Comparison of ENCODE assay signal across 18 cellular contexts in genomic region chr3:42751609-42752008, GRCh38. TPM values are rescaled to one million over a fixed set of nuclear protein-coding genes. Genes with fewer than 3 reads are reported as not detected.
DNase-seq lines count a peak whose midpoint lies in the region; ATAC-seq and TF ChIP-seq lines count a peak whose summit lies in the region.
"Had no signal": no experiment of that assay in that cellular context is flagged by ENCODE, and none has a peak within 500 bp of the region (broad histone marks: within the 10 kb centered on the region; RNA-seq: fewer than 3 reads in every experiment).

No MANE protein-coding gene starts in this region.

- H3K27ac ChIP-seq in H9 (ENCODE audit: insufficient read length, low read depth, low read length) (no peak overlapping the region), stomach (peak overlapping the region in 1 of 5 donors; percentile 80)
- H3K27ac ChIP-seq: BLaER1 treated with 17β-estradiol and CSF1 and Interleukin-3, amounts not matched to agents 10 nM and 100 nM had no signal

- H4K8ac ChIP-seq in H9 (replicated peaks; ENCODE audit: insufficient read length, low read depth, low read length), result no peak overlapping the region

- H3K36me3 Mint-ChIP-seq in activated CD4-positive, alpha-beta memory T cell treated with anti-CD3 and anti-CD28 coated beads, Interleukin-2, amount 10 ng/mL, durations not matched to agents 7 days and 5 days (ENCODE audit: low read depth), result no peaks in the 10 kb centered on the region
- no peaks in the 10 kb centered on the region for H3K36me3 Mint-ChIP-seq in activated CD4-positive, alpha-beta memory T cell treated with anti-CD3 and anti-CD28 coated beads for 36 hours
- no peaks in the 10 kb centered on the region for H3K36me3 Mint-ChIP-seq in H9 (ENCODE audit: insufficient read depth in 1 of 3, low read depth in 3 of 3)
- H3K36me3 Mint-ChIP-seq in stimulated activated memory B cell treated with anti-CD40 and anti-IgM and Interleukin-4, amounts not matched to agents 10 μg/mL and 1 μg/mL and 100 μg/mL, for 72 hours, result no peaks in the 10 kb centered on the region

- no peak overlapping the region for H3K4me2 ChIP-seq in H9 (ENCODE audit: insufficient read depth, insufficient read length, low read length)
- H3K4me2 ChIP-seq: BLaER1 treated with 17β-estradiol and CSF1 and Interleukin-3, amounts not matched to agents 10 nM and 100 nM had no signal

- no peak for ATAC-seq in stimulated activated memory B cell treated with anti-CD40 and anti-IgM and Interleukin-4, amounts not matched to agents 10 μg/mL and 1 μg/mL and 100 μg/mL, for 72 hours

- no peaks in the 10 kb centered on the region for H3K79me2 ChIP-seq in H9 (ENCODE audit: insufficient read depth, low read length)

- H2BK12ac ChIP-seq in H9 (ENCODE audit: insufficient read length, low read depth, low read length), result no peak overlapping the region

- no peak overlapping the region for H3K23ac ChIP-seq in H9 (ENCODE audit: insufficient read length, low read depth, low read length)

- H3K79me1 ChIP-seq in H9 (ENCODE audit: insufficient read depth, low read depth, low read length, poor library complexity, severe bottlenecking), result no peaks in the 10 kb centered on the region

- H2BK20ac ChIP-seq in H9 (ENCODE audit: low read depth, low read length, poor library complexity, severe bottlenecking), result no peak overlapping the region

- no peak overlapping the region for H2BK120ac ChIP-seq in H9 (ENCODE audit: low read depth, low read length, poor library complexity, severe bottlenecking)

- no peak overlapping the region for H3K14ac ChIP-seq in H9 (ENCODE audit: insufficient read depth, low read length)

- no peak overlapping the region for H2AFZ ChIP-seq in H9 (ENCODE audit: low read length)

- no peak overlapping the region for H3K4ac ChIP-seq in H9 (ENCODE audit: low read depth, low read length)

- no peak overlapping the region for H3K27ac Mint-ChIP-seq in activated CD4-positive, alpha-beta memory T cell treated with anti-CD3 and anti-CD28 coated beads, Interleukin-2, amount 10 ng/mL, durations not matched to agents 7 days and 5 days
- H3K27ac Mint-ChIP-seq in activated CD4-positive, alpha-beta memory T cell treated with anti-CD3 and anti-CD28 coated beads for 36 hours, result no peak overlapping the region
- H3K27ac Mint-ChIP-seq in H9, result no peak overlapping the region
- H3K27ac Mint-ChIP-seq in stimulated activated memory B cell treated with anti-CD40 and anti-IgM and Interleukin-4, amounts not matched to agents 10 μg/mL and 1 μg/mL and 100 μg/mL, for 72 hours, result no peak overlapping the region

- no peak overlapping the region for H3K4me3 ChIP-seq in stomach
- H3K4me3 ChIP-seq: BLaER1 treated with 17β-estradiol and CSF1 and Interleukin-3, amounts not matched to agents 10 nM and 100 nM; MG63 had no signal

- no peak overlapping the region for H3T11ph ChIP-seq in H9 (ENCODE audit: low read length)

- CTCF ChIA-PET in activated CD4-positive, alpha-beta memory T cell treated with anti-CD3 and anti-CD28 coated beads, Interleukin-2, amount 10 ng/mL, durations not matched to agents 7 days and 5 days (lab: Charles Lee), result interaction anchor here (1.3 to 1.4 kb wide), 2 partner anchors 12 to 14 kb away, joined by 3 read pairs; no protein-coding TSS in a partner anchor
- CTCF ChIA-PET in activated CD4-positive, alpha-beta memory T cell treated with anti-CD3 and anti-CD28 coated beads for 36 hours (lab: Charles Lee), result no interaction called here

- no peaks in the 10 kb centered on the region for H4K20me1 ChIP-seq in H9 (ENCODE audit: control insufficient read depth, insufficient read depth, insufficient read length)
- H4K20me1 ChIP-seq: BLaER1 treated with 17β-estradiol and CSF1 and Interleukin-3, amounts not matched to agents 10 nM and 100 nM had no signal

- H3K9me3 ChIP-seq in H9 (ENCODE audit: control insufficient read depth, low read depth, low read length), result no peaks in the 10 kb centered on the region
- H3K9me3 ChIP-seq in stomach, result no peaks in the 10 kb centered on the region
- H3K9me3 ChIP-seq: BLaER1 treated with 17β-estradiol and CSF1 and Interleukin-3, amounts not matched to agents 10 nM and 100 nM; MG63 had no signal

- H4K91ac ChIP-seq in H9 (ENCODE audit: insufficient read length, low read depth, low read length), result no peak overlapping the region

- TF ChIP-seq POLR2A in stomach (IDR thresholded peaks at IDR 0.05), result no peak

- H3K36me3 ChIP-seq in stomach, result no peaks in the 10 kb centered on the region
- H3K36me3 ChIP-seq: BLaER1 treated with 17β-estradiol and CSF1 and Interleukin-3, amounts not matched to agents 10 nM and 100 nM; MG63 had no signal

- H3K56ac ChIP-seq in H9 (ENCODE audit: insufficient read length, low read depth, low read length), result no peak overlapping the region

- no CpG with 5 or more reads among the region's 9 CpGs for WGBS in H9 (ENCODE audit: extremely low coverage, insufficient read length, low lambda C conversion rate)
- 66 to 74% (median 71%) methylated on average over 9 of the region's 9 CpGs for WGBS in stomach, 5 donors

- no peak overlapping the region for H4K5ac ChIP-seq in H9 (ENCODE audit: insufficient read length, low read depth, low read length)

- POLR2A ChIA-PET in activated CD4-positive, alpha-beta memory T cell treated with anti-CD3 and anti-CD28 coated beads, Interleukin-2, amount 10 ng/mL, durations not matched to agents 7 days and 5 days (lab: Charles Lee), result no interaction called here
- POLR2A ChIA-PET in activated CD4-positive, alpha-beta memory T cell treated with anti-CD3 and anti-CD28 coated beads for 36 hours (lab: Charles Lee), result no interaction called here

- no peaks in the 10 kb centered on the region for H3K27me3 ChIP-seq in H9 (ENCODE audit: insufficient read depth, low read length)
- no peaks in the 10 kb centered on the region for H3K27me3 ChIP-seq in stomach
- H3K27me3 ChIP-seq: BLaER1 treated with 17β-estradiol and CSF1 and Interleukin-3, amounts not matched to agents 10 nM and 100 nM; MG63 had no signal

- H3K4me3 Mint-ChIP-seq in activated CD4-positive, alpha-beta memory T cell treated with anti-CD3 and anti-CD28 coated beads, Interleukin-2, amount 10 ng/mL, durations not matched to agents 7 days and 5 days, result no peak overlapping the region
- H3K4me3 Mint-ChIP-seq in activated CD4-positive, alpha-beta memory T cell treated with anti-CD3 and anti-CD28 coated beads for 36 hours, result no peak overlapping the region
- no peak overlapping the region for H3K4me3 Mint-ChIP-seq in H9
- H3K4me3 Mint-ChIP-seq in stimulated activated memory B cell treated with anti-CD40 and anti-IgM and Interleukin-4, amounts not matched to agents 10 μg/mL and 1 μg/mL and 100 μg/mL, for 72 hours, result no peak overlapping the region

- no peaks in the 10 kb centered on the region for H3K9me3 Mint-ChIP-seq in activated CD4-positive, alpha-beta memory T cell treated with anti-CD3 and anti-CD28 coated beads, Interleukin-2, amount 10 ng/mL, durations not matched to agents 7 days and 5 days
- no peaks in the 10 kb centered on the region for H3K9me3 Mint-ChIP-seq in activated CD4-positive, alpha-beta memory T cell treated with anti-CD3 and anti-CD28 coated beads for 36 hours
- H3K9me3 Mint-ChIP-seq in H9, result no peaks in the 10 kb centered on the region
- no peaks in the 10 kb centered on the region for H3K9me3 Mint-ChIP-seq in stimulated activated memory B cell treated with anti-CD40 and anti-IgM and Interleukin-4, amounts not matched to agents 10 μg/mL and 1 μg/mL and 100 μg/mL, for 72 hours

- no peak overlapping the region for H2AK5ac ChIP-seq in H9 (ENCODE audit: insufficient read length, low read length)

- H3K27me3 Mint-ChIP-seq in activated CD4-positive, alpha-beta memory T cell treated with anti-CD3 and anti-CD28 coated beads, Interleukin-2, amount 10 ng/mL, durations not matched to agents 7 days and 5 days, result no peaks in the 10 kb centered on the region
- H3K27me3 Mint-ChIP-seq in activated CD4-positive, alpha-beta memory T cell treated with anti-CD3 and anti-CD28 coated beads for 36 hours, result no peaks in the 10 kb centered on the region
- H3K27me3 Mint-ChIP-seq in H9 (ENCODE audit: low read depth), result peaks cover 24% of the 10 kb centered on the region
- H3K27me3 Mint-ChIP-seq in stimulated activated memory B cell treated with anti-CD40 and anti-IgM and Interleukin-4, amounts not matched to agents 10 μg/mL and 1 μg/mL and 100 μg/mL, for 72 hours, result no peaks in the 10 kb centered on the region

- no peak overlapping the region for H2BK5ac ChIP-seq in H9 (ENCODE audit: insufficient read length, low read length)

- H3K4me1 ChIP-seq in H9 (ENCODE audit: insufficient read depth, low read length), result no peaks in the 10 kb centered on the region
- H3K4me1 ChIP-seq in stomach, result peaks cover 7 to 50% (median 32%) of the 10 kb centered on the region in 4 donors

- TF ChIP-seq CTCF in H9 (conservative IDR thresholded peaks at IDR 0.05) (no peak), stomach (IDR thresholded peaks at IDR 0.05) (no peak)

- H3K4me1 Mint-ChIP-seq in activated CD4-positive, alpha-beta memory T cell treated with anti-CD3 and anti-CD28 coated beads, Interleukin-2, amount 10 ng/mL, durations not matched to agents 7 days and 5 days, result peaks cover 45% of the 10 kb centered on the region
- peaks cover 25% of the 10 kb centered on the region for H3K4me1 Mint-ChIP-seq in activated CD4-positive, alpha-beta memory T cell treated with anti-CD3 and anti-CD28 coated beads for 36 hours (ENCODE audit: low read depth)
- H3K4me1 Mint-ChIP-seq in H9, result peaks cover 19 to 20% of the 10 kb centered on the region in 2 experiments
- no peaks in the 10 kb centered on the region for H3K4me1 Mint-ChIP-seq in stimulated activated memory B cell treated with anti-CD40 and anti-IgM and Interleukin-4, amounts not matched to agents 10 μg/mL and 1 μg/mL and 100 μg/mL, for 72 hours

- peak; percentile 8 for DNase-seq in activated CD4-positive, alpha-beta memory T cell treated with anti-CD3 and anti-CD28 coated beads, Interleukin-2, amount 10 ng/mL, durations not matched to agents 7 days and 5 days
- no peak for DNase-seq in activated CD4-positive, alpha-beta memory T cell treated with anti-CD3 and anti-CD28 coated beads for 36 hours
- DNase-seq in H9, result peak; percentile 14
- DNase-seq in islet precursor cell, result peak; percentile 49
- DNase-seq in stomach, result peak; percentile 25
- DNase-seq in CD1c-positive myeloid dendritic cell (ENCODE audit: extremely low spot score), result no peak
- DNase-seq in NCI-H2196 (lab: John Stamatoyannopoulos, UW; ENCODE audit: unreplicated experiment), result no peak
- DNase-seq: 8988T; EL; H7; MG63; NCI-H2029; NCI-H524; NK-92 treated with Interleukin-12 subunit alpha and Interleukin-12 subunit beta, amount 100 ng/mL, for 24 hours; OCI-M1; RPMI8226 had no signal

- no peak for TF ChIP-seq EP300 in stomach (IDR thresholded peaks at IDR 0.05)

- H2BK15ac ChIP-seq in H9 (ENCODE audit: low read depth, low read length), result no peak overlapping the region

- H3K9ac ChIP-seq in H9 (ENCODE audit: extremely low read depth, insufficient read length, low read length), result no peak overlapping the region
- H3K9ac ChIP-seq: BLaER1 treated with 17β-estradiol and CSF1 and Interleukin-3, amounts not matched to agents 10 nM and 100 nM had no signal

- no peak overlapping the region for H3K18ac ChIP-seq in H9 (ENCODE audit: insufficient read length, low read depth, low read length)

- intact Hi-C loops in activated CD4-positive, alpha-beta memory T cell treated with anti-CD3 and anti-CD28 coated beads for 36 hours (cut with micrococcal nuclease), result no loop called here
- intact Hi-C loops in stomach (cut with DNase I; ENCODE audit: low total_unique reads), result no loop called here

- H3K23me2 ChIP-seq in H9 (ENCODE audit: insufficient read length, low read depth, low read length, poor library complexity, severe bottlenecking), result no peaks in the 10 kb centered on the region

RNA-seq across cellular contexts. Expression of gene CCDC13, which starts 21.4 kb away (rescaled TPM):
- under 1 TPM; 0.63 to 0.83 TPM for total RNA-seq in activated CD4-positive, alpha-beta memory T cell treated with anti-CD3 and anti-CD28 coated beads, Interleukin-2, amount 10 ng/mL, durations not matched to agents 7 days and 5 days
- under 1 TPM in 1 of 2 experiments, not detected in 1; 0.76 TPM for total RNA-seq in activated CD4-positive, alpha-beta memory T cell treated with anti-CD3 and anti-CD28 coated beads for 36 hours
- not detected in 2 replicates for total RNA-seq in H9 (2021)
- total RNA-seq in stomach, result 10 to 100 TPM in 2 of 5 donors, 1 to 10 TPM in 1, under 1 TPM in 1, not detected in 1; 0.58 to 31.7 (median 10.0) TPM
- 1 to 10 TPM in 1 of 3 donors, under 1 TPM in 2; 0.44 to 2.9 (median 0.53) TPM for polyA plus RNA-seq in stomach

RNA-seq across cellular contexts. Expression of gene HHATL, which starts 49.0 kb away (rescaled TPM):
- total RNA-seq in activated CD4-positive, alpha-beta memory T cell treated with anti-CD3 and anti-CD28 coated beads, Interleukin-2, amount 10 ng/mL, durations not matched to agents 7 days and 5 days, result under 1 TPM in 1 of 2 experiments, not detected in 1; 0.25 TPM
- not detected for total RNA-seq in activated CD4-positive, alpha-beta memory T cell treated with anti-CD3 and anti-CD28 coated beads for 36 hours
- total RNA-seq in H9 (2021) (0.46 TPM in 1 of 2 replicates, not detected in the other), stomach (not detected)
- polyA plus RNA-seq in stomach, result 1 to 10 TPM in 1 of 3 donors, under 1 TPM in 2; 0.81 to 6.9 (median 0.90) TPM
- total RNA-seq: H7 had no signal

RNA-seq across cellular contexts. Expression of gene HIGD1A, which starts 52.7 kb away (rescaled TPM):
- total RNA-seq in activated CD4-positive, alpha-beta memory T cell treated with anti-CD3 and anti-CD28 coated beads, Interleukin-2, amount 10 ng/mL, durations not matched to agents 7 days and 5 days, result 10 to 100 TPM; 56.9 to 61.2 TPM
- 10 to 100 TPM; 63.7 to 68.4 TPM for total RNA-seq in activated CD4-positive, alpha-beta memory T cell treated with anti-CD3 and anti-CD28 coated beads for 36 hours
- total RNA-seq in H9 (2021) (77.6 and 84.2 TPM in 2 replicates), stomach (100 to 1,000 TPM in 2 of 5 donors, 10 to 100 TPM in 3; 62.0 to 313 (median 98.8) TPM)
- polyA plus RNA-seq in stomach, result 100 to 1,000 TPM; 202 to 413 (median 311) TPM

RNA-seq across cellular contexts. Expression of gene ACKR2, which starts 57.6 kb away (rescaled TPM):
- 1 to 10 TPM; 2.0 to 2.3 TPM for total RNA-seq in activated CD4-positive, alpha-beta memory T cell treated with anti-CD3 and anti-CD28 coated beads, Interleukin-2, amount 10 ng/mL, durations not matched to agents 7 days and 5 days
- total RNA-seq in activated CD4-positive, alpha-beta memory T cell treated with anti-CD3 and anti-CD28 coated beads for 36 hours, result under 1 TPM; 0.44 to 0.74 TPM
- total RNA-seq in H9 (2021), result 0.13 TPM in 1 of 2 replicates, not detected in the other
- 1 to 10 TPM in 1 of 5 donors, under 1 TPM in 1, not detected in 3; 0.72 to 2.4 TPM for total RNA-seq in stomach
- under 1 TPM; 0.15 to 0.50 (median 0.30) TPM for polyA plus RNA-seq in stomach
- total RNA-seq: H7 had no signal

Comparison
In these comparisons a context has a peak if more than half of its experiments do, and no peak if none do; other contexts are left out.
1. DNase-seq: peak in activated CD4-positive, alpha-beta memory T cell treated with anti-CD3 and anti-CD28 coated beads, Interleukin-2, amount 10 ng/mL, durations not matched to agents 7 days and 5 days (single experiment), H9 (single experiment), islet precursor cell (single experiment) and stomach (single experiment); none in activated CD4-positive, alpha-beta memory T cell treated with anti-CD3 and anti-CD28 coated beads for 36 hours (single experiment), CD1c-positive myeloid dendritic cell (single experiment) and NCI-H2196 (single experiment).